ENCODE assay signal across 4 cellular contexts in genomic region chrY:21782174-21782860, GRCh38.
ATAC-seq lines count a peak whose summit lies in the region.

No MANE protein-coding gene starts in this region.

- ATAC-seq in GM18868 (IDR thresholded peaks at IDR 0.05; ENCODE audit: unreplicated experiment), result peak; percentile 69
- ATAC-seq in GM19035 (IDR thresholded peaks at IDR 0.05; ENCODE audit: unreplicated experiment), result peak; percentile 53
- ATAC-seq in GM21447 (IDR thresholded peaks at IDR 0.05; ENCODE audit: unreplicated experiment), result peak; percentile 60
- peak; percentile 56 for ATAC-seq in HG02759 (IDR thresholded peaks at IDR 0.05; ENCODE audit: unreplicated experiment)

Comparison
In these comparisons a context has a peak if more than half of its experiments do, and no peak if none do; other contexts are left out.
1. Peak in every context shown above with its lines: ATAC-seq.